In the genomic region with DNA sequence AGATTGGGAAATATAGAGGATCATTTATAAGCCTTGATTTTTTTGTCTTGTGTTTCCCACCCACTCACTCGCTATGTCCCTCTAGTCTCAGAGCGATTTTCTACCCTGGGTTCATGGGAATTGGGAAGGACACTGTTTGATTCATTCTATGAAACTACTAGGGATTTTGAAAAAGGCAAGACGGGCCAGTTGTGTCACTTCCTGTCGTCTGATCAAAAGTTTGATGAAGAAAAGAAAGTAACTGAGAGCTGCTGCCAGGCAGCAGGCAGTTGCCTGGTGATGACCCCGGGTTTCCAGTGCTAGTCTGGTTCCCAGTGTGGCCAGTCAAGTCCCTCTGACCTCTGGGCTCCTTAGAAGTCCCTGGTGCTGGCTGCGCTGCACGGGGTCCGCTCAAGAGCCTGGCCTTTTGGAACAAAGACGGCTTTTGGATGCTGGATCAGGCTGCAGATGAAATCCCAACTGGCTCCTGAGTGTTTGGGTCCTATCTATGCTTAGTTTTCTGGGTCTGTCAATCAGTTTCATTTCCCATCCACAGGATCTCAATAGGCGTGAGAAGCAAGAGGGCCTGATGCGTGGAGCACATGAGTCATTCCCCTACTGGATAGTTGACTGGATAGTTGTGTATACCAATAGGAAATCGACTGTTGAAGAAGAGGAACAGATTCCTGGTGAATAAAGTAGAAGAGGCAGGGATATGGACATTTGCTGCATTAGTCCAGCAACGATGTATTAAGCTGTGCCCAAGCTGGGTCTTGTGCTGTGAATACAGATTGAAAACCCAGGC, we compare ENCODE assay signal across 13 cellular contexts.
DNase-seq lines count a peak whose midpoint lies in the region; ATAC-seq, FAIRE-seq and TF ChIP-seq lines count a peak whose summit lies in the region.
"Had no signal": no experiment of that assay in that cellular context is flagged by ENCODE, and none has a peak within 500 bp of the region (broad histone marks: within the 10 kb centered on the region; RNA-seq: fewer than 3 reads in every experiment).

No MANE protein-coding gene starts in this region.

- no peaks in the 10 kb centered on the region for H3K27me3 Mint-ChIP-seq in central memory CD8-positive, alpha-beta T cell

- no peak for TF ChIP-seq CTCF in D721Med (IDR thresholded peaks at IDR 0.05; ENCODE audit: insufficient read depth, missing control alignments)

- peaks cover 10% of the 10 kb centered on the region for H3K36me3 Mint-ChIP-seq in central memory CD8-positive, alpha-beta T cell (ENCODE audit: insufficient read depth)
- H3K36me3 Mint-ChIP-seq: WTC11 had no signal

- no peaks in the 10 kb centered on the region for H3K9me3 Mint-ChIP-seq in central memory CD8-positive, alpha-beta T cell
- H3K9me3 Mint-ChIP-seq: mesothelial cell of epicardium, WTC11 had no signal

- peak; percentile 26 for DNase-seq in stimulated activated CD4-positive, alpha-beta T cell treated with anti-CD3 and anti-CD28 coated beads, Interleukin-15, amount 100 ng/mL, for 24 hours
- no peak for DNase-seq in stimulated activated CD4-positive, alpha-beta T cell treated with anti-CD3 and anti-CD28 coated beads, Interleukin-4, amount 100 ng/mL, for 1 hour
- DNase-seq in SIG-M5 (lab: John Stamatoyannopoulos, UW) (peak; percentile 25), COR-L47 (lab: John Stamatoyannopoulos, UW) (no peak), H4 (ENCODE audit: low spot score) (no peak), D721Med (ENCODE audit: insufficient read length, low spot score) (no peak)
- DNase-seq in central memory CD8-positive, alpha-beta T cell (ENCODE audit: low spot score in 2 of 2): no peak
- peak; percentile 14 for DNase-seq in stimulated activated naive CD8-positive, alpha-beta T cell treated with anti-CD3 and anti-CD28 coated beads, Interleukin-15, Interleukin-2, amounts not matched to agents 100 U/mL and 50 U/mL, for 24 hours
- DNase-seq: activated gamma-delta T cell treated with Interleukin-2 at 50 U/mL for 16 hours, AML-193, NCI-H2081 had no signal

- peak overlapping the region; percentile 38 for H3K27ac Mint-ChIP-seq in central memory CD8-positive, alpha-beta T cell (ENCODE audit: low read depth)
- H3K27ac Mint-ChIP-seq: mesothelial cell of epicardium, WTC11 had no signal

- no peak for FAIRE-seq in D721Med (lab: Jason Lieb, UNC)

- H3K4me1 Mint-ChIP-seq in central memory CD8-positive, alpha-beta T cell: peaks cover 34% of the 10 kb centered on the region

- H3K4me3 Mint-ChIP-seq in central memory CD8-positive, alpha-beta T cell: no peak overlapping the region
- H3K4me3 Mint-ChIP-seq: mesothelial cell of epicardium, WTC11 had no signal

- no peak for ATAC-seq in central memory CD8-positive, alpha-beta T cell (replicated peaks; ENCODE audit: extremely low read depth, poor library complexity, severe bottlenecking)
- ATAC-seq in stimulated activated naive CD8-positive, alpha-beta T cell treated with anti-CD3 and anti-CD28 coated beads, Interleukin-15, Interleukin-2, amounts not matched to agents 100 U/mL and 50 U/mL, for 24 hours: peak; percentile 40
- ATAC-seq: WTC11 had no signal

Comparison
In these comparisons a context has a peak if more than half of its experiments do, and no peak if none do; other contexts are left out.
1. DNase-seq: peak in stimulated activated CD4-positive, alpha-beta T cell treated with anti-CD3 and anti-CD28 coated beads, Interleukin-15, amount 100 ng/mL, for 24 hours (single experiment), SIG-M5 (single experiment) and stimulated activated naive CD8-positive, alpha-beta T cell treated with anti-CD3 and anti-CD28 coated beads, Interleukin-15, Interleukin-2, amounts not matched to agents 100 U/mL and 50 U/mL, for 24 hours (single experiment); none in stimulated activated CD4-positive, alpha-beta T cell treated with anti-CD3 and anti-CD28 coated beads, Interleukin-4, amount 100 ng/mL, for 1 hour (single experiment), central memory CD8-positive, alpha-beta T cell (0 of 2), COR-L47 (single experiment), H4 (single experiment) and D721Med (single experiment).